24 cellular contexts compared by ENCODE assay signal in genomic region chr14:75299576-75299975, GRCh38. TPM values are rescaled to one million over a fixed set of nuclear protein-coding genes. Genes with fewer than 3 reads are reported as not detected.
A peak's percentile ranks its signal among the peaks of the same experiment; 100 is the strongest.
DNase-seq lines count a peak whose midpoint lies in the region; ATAC-seq, FAIRE-seq and TF ChIP-seq lines count a peak whose summit lies in the region.
"Had no signal": no experiment of that assay in that cellular context is flagged by ENCODE, and none has a peak within 500 bp of the region (broad histone marks: within the 10 kb centered on the region; RNA-seq: fewer than 3 reads in every experiment).

No MANE protein-coding gene starts in this region.

- H4K20me1 ChIP-seq in PC-9 (ENCODE audit: insufficient read depth): no peaks in the 10 kb centered on the region

- H3K27me3 ChIP-seq in PC-9 (ENCODE audit: insufficient read depth, low read depth): no peaks in the 10 kb centered on the region
- H3K27me3 ChIP-seq in neutrophil: no peaks in the 10 kb centered on the region
- no peaks in the 10 kb centered on the region for H3K27me3 ChIP-seq in tibial nerve
- H3K27me3 ChIP-seq: SJSA1 had no signal

- H3K4me2 ChIP-seq in PC-9: peak overlapping the region; percentile 49

- no peaks in the 10 kb centered on the region for H3K36me3 ChIP-seq in PC-9 (ENCODE audit: low read depth)
- H3K36me3 ChIP-seq in neutrophil: no peaks in the 10 kb centered on the region
- H3K36me3 ChIP-seq in tibial nerve: no peaks in the 10 kb centered on the region
- H3K36me3 ChIP-seq: SJSA1 had no signal

- TF ChIP-seq POLR2A in tibial nerve (IDR thresholded peaks at IDR 0.05): no peak

- BruUV-seq in PC-9 (replicated peaks; lab: Mats Ljungman, UMichigan): no TSS peak

- FAIRE-seq in endometrium (lab: Jason Lieb, UNC): peak; percentile 45
- FAIRE-seq: colon, GM19239, H54, kidney, small intestine had no signal

- CTCF ChIA-PET in PC-9 (lab: Charles Lee): interaction anchor here (0.5 to 1.5 kb wide), 13 partner anchors 16 to 439 kb away, joined by 3 to 6 read pairs (median 3); no protein-coding TSS in a partner anchor

- peak in 1 of 2 donors; percentile 50 for TF ChIP-seq EP300 in tibial nerve (IDR thresholded peaks at IDR 0.05)

- H3K27ac ChIP-seq in PC-9 (peak overlapping the region; percentile 10; the same call in 1 of the 2 replicates), neutrophil (peak overlapping the region; percentile 98), tibial nerve (peak overlapping the region; percentile 53 to 97 (median 78))
- H3K27ac ChIP-seq: SJSA1, VCaP had no signal

- H3K79me2 ChIP-seq in PC-9 (ENCODE audit: low read depth): no peaks in the 10 kb centered on the region

- DNase-seq in PC-9 (no peak), tibial nerve (ENCODE audit: low spot score in 2 of 2) (no peak)
- no peak for DNase-seq in NK-92 treated with Interleukin-12 subunit alpha and Interleukin-12 subunit beta, amount 100 ng/mL, for 24 hours (lab: John Stamatoyannopoulos, UW)
- DNase-seq: activated CD4-positive, alpha-beta T cell treated with anti-CD3 and anti-CD28 coated beads, Interleukin-2, amount 50 U/mL, for 1 hour; activated CD8-positive, alpha-beta memory T cell treated with anti-CD3 and anti-CD28 coated beads, Interleukin-2, amount 50 U/mL, for 4 hours; activated effector memory CD4-positive, alpha-beta T cell treated with Interleukin-2 at 50 U/mL for 16 hours; CD8-positive, alpha-beta memory T cell; DMS53; kidney; naive thymus-derived CD4-positive, alpha-beta T cell; NCI-H1930; NCI-H345; small intestine; stimulated activated CD4-positive, alpha-beta T cell treated with anti-CD3 and anti-CD28 coated beads, Interleukin-4, amount 100 ng/mL, for 24 hours; stimulated activated naive CD8-positive, alpha-beta T cell treated with anti-CD3 and anti-CD28 coated beads, Interleukin-15, amount 100 ng/mL, for 72 hours had no signal

- no peak overlapping the region for H3K4me3 ChIP-seq in PC-9
- H3K4me3 ChIP-seq in neutrophil (ENCODE audit: low read depth in 1 of 2, low read length in 1 of 2): peak overlapping the region; percentile 53 to 94
- H3K4me3 ChIP-seq in tibial nerve: no peak overlapping the region
- H3K4me3 ChIP-seq: SJSA1 had no signal

- no peak for ATAC-seq in GM18858 (IDR thresholded peaks at IDR 0.05; ENCODE audit: unreplicated experiment)
- no peak for ATAC-seq in HG03095 (IDR thresholded peaks at IDR 0.05; ENCODE audit: unreplicated experiment)
- ATAC-seq: naive thymus-derived CD4-positive, alpha-beta T cell; stimulated activated naive CD8-positive, alpha-beta T cell treated with anti-CD3 and anti-CD28 coated beads, Interleukin-15, amount 100 ng/mL, for 72 hours had no signal

- H3K9me3 ChIP-seq in PC-9 (ENCODE audit: insufficient read depth, low read depth) (no peaks in the 10 kb centered on the region), neutrophil (no peaks in the 10 kb centered on the region), tibial nerve (no peaks in the 10 kb centered on the region)
- H3K9me3 ChIP-seq: SJSA1 had no signal

- H3K4me1 ChIP-seq in PC-9 (replicated peaks; ENCODE audit: insufficient read depth) (peaks cover 41% of the 10 kb centered on the region), neutrophil (ENCODE audit: control insufficient read depth in 1 of 2, insufficient read depth in 1 of 2, low read depth in 1 of 2, low read length in 1 of 2) (peaks cover 90% of the 10 kb centered on the region in 2 experiments), tibial nerve (peaks cover 0 to 70% (median 21%) of the 10 kb centered on the region in 4 donors)

- no peaks in the 10 kb centered on the region for H3K9me2 ChIP-seq in PC-9 (ENCODE audit: insufficient read depth)

- TF ChIP-seq CTCF in PC-9 (conservative IDR thresholded peaks at IDR 0.05) (no peak), neutrophil (IDR thresholded peaks at IDR 0.05) (no peak), tibial nerve (IDR thresholded peaks at IDR 0.05) (no peak)

- intact Hi-C loops in PC-9 (cut with micrococcal nuclease; ENCODE audit: unreplicated experiment): loop anchor here (10.0 kb wide), 1 partner anchor 415 kb away; the partner anchor contains the start of gene DLST

- no peak overlapping the region for H2AFZ ChIP-seq in PC-9

- POLR2A ChIA-PET in PC-9 (lab: Charles Lee; ENCODE audit: unreplicated experiment): interaction anchor here (0.5 to 0.7 kb wide), 5 partner anchors 117 to 377 kb away, joined by 4 to 15 read pairs (median 5); partner anchors contain the start of gene RPS6KL1

- 9 to 12% methylated on average over 1 of the region's 1 CpG for WGBS in tibial nerve, 2 donors

- H3F3A ChIP-seq in PC-9 (ENCODE audit: insufficient read depth, low read depth): peaks cover 36% of the 10 kb centered on the region; the same call in 1 of the 2 replicates

RNA-seq across cellular contexts. Expression of gene FOS, which starts 20.9 kb away (rescaled TPM):
- total RNA-seq in PC-9 (2021) (84.6 and 154 TPM in 2 replicates), tibial nerve (1,000 to 10,000 TPM in 1 of 4 donors, 100 to 1,000 TPM in 3; 373 to 1,352 (median 619) TPM)

Comparison
In these comparisons a context has a peak if more than half of its experiments do, and no peak if none do; other contexts are left out.
1. H3K27ac ChIP-seq: peak in every context shown above with its lines; median percentile 98 in neutrophil; 78 in tibial nerve; 10 in PC-9.
2. H3K4me3 ChIP-seq: peak in neutrophil (2 of 2); none in PC-9 (single experiment) and tibial nerve (0 of 4).